ENCODE assay signal across 26 cellular contexts in genomic region chr7:7668708-7669107, GRCh38. TPM values are rescaled to one million over a fixed set of nuclear protein-coding genes. Genes with fewer than 3 reads are reported as not detected.
A peak's percentile ranks its signal among the peaks of the same experiment; 100 is the strongest.
DNase-seq lines count a peak whose midpoint lies in the region; FAIRE-seq and TF ChIP-seq lines count a peak whose summit lies in the region.
"Had no signal": no experiment of that assay in that cellular context is flagged by ENCODE, and none has a peak within 500 bp of the region (broad histone marks: within the 10 kb centered on the region; RNA-seq: fewer than 3 reads in every experiment).

No MANE protein-coding gene starts in this region.

- H3K9me3 Mint-ChIP-seq in activated naive CD4-positive, alpha-beta T cell treated with anti-CD3 and anti-CD28 coated beads, Interleukin-2, amount 50 U/mL, for 24 hours: no peaks in the 10 kb centered on the region
- H3K9me3 Mint-ChIP-seq in dendritic cell treated with granulocyte-macrophage colony-stimulating factor and Interleukin-4, amounts not matched to agents 40 ng/mL and 50 ng/mL, for 4 days: peaks cover 9% of the 10 kb centered on the region
- H3K9me3 Mint-ChIP-seq in T-helper 2 cell treated with Interferon-gamma antibody and Interleukin-4, amounts not matched to agents 5 μg/mL and 100 μg/mL, for 36 hours: peaks cover 23% of the 10 kb centered on the region
- H3K9me3 Mint-ChIP-seq: CD8-positive, alpha-beta memory T cell had no signal

- H3K4me3 Mint-ChIP-seq in activated naive CD4-positive, alpha-beta T cell treated with anti-CD3 and anti-CD28 coated beads, Interleukin-2, amount 50 U/mL, for 24 hours: no peak overlapping the region
- H3K4me3 Mint-ChIP-seq in dendritic cell treated with granulocyte-macrophage colony-stimulating factor and Interleukin-4, amounts not matched to agents 40 ng/mL and 50 ng/mL, for 4 days: no peak overlapping the region
- H3K4me3 Mint-ChIP-seq in T-helper 2 cell treated with Interferon-gamma antibody and Interleukin-4, amounts not matched to agents 5 μg/mL and 100 μg/mL, for 36 hours: no peak overlapping the region
- H3K4me3 Mint-ChIP-seq: CD8-positive, alpha-beta memory T cell had no signal

- H3K4me1 ChIP-seq in kidney (ENCODE audit: control insufficient read depth in 1 of 2, insufficient read depth in 1 of 2, low read depth in 1 of 2, low read length in 2 of 2): no peaks in the 10 kb centered on the region

- TF ChIP-seq CTCF in kidney (IDR thresholded peaks at IDR 0.05; ENCODE audit: borderline replicate concordance, extremely low read depth, insufficient read depth): no peak

- no peaks in the 10 kb centered on the region for H3K27me3 Mint-ChIP-seq in activated naive CD4-positive, alpha-beta T cell treated with anti-CD3 and anti-CD28 coated beads, Interleukin-2, amount 50 U/mL, for 24 hours
- no peaks in the 10 kb centered on the region for H3K27me3 Mint-ChIP-seq in dendritic cell treated with granulocyte-macrophage colony-stimulating factor and Interleukin-4, amounts not matched to agents 40 ng/mL and 50 ng/mL, for 4 days
- no peaks in the 10 kb centered on the region for H3K27me3 Mint-ChIP-seq in T-helper 2 cell treated with Interferon-gamma antibody and Interleukin-4, amounts not matched to agents 5 μg/mL and 100 μg/mL, for 36 hours (ENCODE audit: low read depth)
- H3K27me3 Mint-ChIP-seq: CD8-positive, alpha-beta memory T cell had no signal

- DNase-seq in activated naive CD4-positive, alpha-beta T cell (lab: John Stamatoyannopoulos, UW): no peak
- DNase-seq in MV-4-11 (lab: John Stamatoyannopoulos, UW) (peak; percentile 25), posterior vena cava (ENCODE audit: low spot score) (peak; percentile 36), OCI-M2 (lab: John Stamatoyannopoulos, UW; ENCODE audit: unreplicated experiment) (no peak), kidney (no peak)
- no peak for DNase-seq in T-helper 2 cell treated with Interferon-gamma antibody and Interleukin-4, amounts not matched to agents 5 μg/mL and 100 μg/mL, for 36 hours (ENCODE audit: low spot score)
- DNase-seq: C1 segment of cervical spinal cord; CD8-positive, alpha-beta memory T cell; DMS 273 treated with DMSO at 0.1 percent for 48 hours; DMS79; EL; GDM1; Karpas-422; NCI-H1105; NCI-H1436 treated with DMSO at 0.1 percent for 48 hours; NCI-H187 treated with DMSO at 0.1 percent for 48 hours; NCI-H2171 treated with DMSO at 0.1 percent for 48 hours; NCI-H345; NCI-H748 treated with DMSO at 0.1 percent for 48 hours; PC-3; SK-N-SH had no signal

- no peaks in the 10 kb centered on the region for H3K36me3 ChIP-seq in kidney (ENCODE audit: control insufficient read depth in 1 of 2, insufficient read depth in 2 of 2, low read length in 2 of 2)

- no peak overlapping the region for H3K9ac ChIP-seq in kidney (ENCODE audit: low read length in 2 of 2)
- H3K9ac ChIP-seq: SK-N-SH had no signal

- intact Hi-C loops in dendritic cell treated with granulocyte-macrophage colony-stimulating factor and Interleukin-4, amounts not matched to agents 40 ng/mL and 50 ng/mL, for 4 days (cut with micrococcal nuclease): no loop called here
- intact Hi-C loops in posterior vena cava (cut with DNase I) (no loop called here), kidney (cut with DNase I) (no loop called here)

- no peak for FAIRE-seq in kidney (lab: Jason Lieb, UNC)
- FAIRE-seq: A204.1, GM12891, H1 had no signal

- H3K27ac Mint-ChIP-seq in activated naive CD4-positive, alpha-beta T cell treated with anti-CD3 and anti-CD28 coated beads, Interleukin-2, amount 50 U/mL, for 24 hours: peak overlapping the region; percentile 24
- peak overlapping the region; percentile 20 for H3K27ac Mint-ChIP-seq in dendritic cell treated with granulocyte-macrophage colony-stimulating factor and Interleukin-4, amounts not matched to agents 40 ng/mL and 50 ng/mL, for 4 days
- no peak overlapping the region for H3K27ac Mint-ChIP-seq in T-helper 2 cell treated with Interferon-gamma antibody and Interleukin-4, amounts not matched to agents 5 μg/mL and 100 μg/mL, for 36 hours

- no peak overlapping the region for H3K27ac ChIP-seq in kidney (ENCODE audit: low read depth in 2 of 2, low read length in 2 of 2)

- H3K9me3 ChIP-seq in kidney (ENCODE audit: control insufficient read depth in 1 of 2, low read length in 2 of 2): no peaks in the 10 kb centered on the region
- H3K9me3 ChIP-seq: SK-N-SH had no signal

- peaks cover 64% of the 10 kb centered on the region for H3K4me1 Mint-ChIP-seq in activated naive CD4-positive, alpha-beta T cell treated with anti-CD3 and anti-CD28 coated beads, Interleukin-2, amount 50 U/mL, for 24 hours
- peaks cover 68% of the 10 kb centered on the region for H3K4me1 Mint-ChIP-seq in dendritic cell treated with granulocyte-macrophage colony-stimulating factor and Interleukin-4, amounts not matched to agents 40 ng/mL and 50 ng/mL, for 4 days (ENCODE audit: low read depth)
- peaks cover 20% of the 10 kb centered on the region for H3K4me1 Mint-ChIP-seq in T-helper 2 cell treated with Interferon-gamma antibody and Interleukin-4, amounts not matched to agents 5 μg/mL and 100 μg/mL, for 36 hours (ENCODE audit: low read depth)

- H3K36me3 Mint-ChIP-seq in activated naive CD4-positive, alpha-beta T cell treated with anti-CD3 and anti-CD28 coated beads, Interleukin-2, amount 50 U/mL, for 24 hours: peaks cover 23% of the 10 kb centered on the region
- peaks cover 11% of the 10 kb centered on the region for H3K36me3 Mint-ChIP-seq in dendritic cell treated with granulocyte-macrophage colony-stimulating factor and Interleukin-4, amounts not matched to agents 40 ng/mL and 50 ng/mL, for 4 days (ENCODE audit: low read depth)
- peaks cover 23% of the 10 kb centered on the region for H3K36me3 Mint-ChIP-seq in T-helper 2 cell treated with Interferon-gamma antibody and Interleukin-4, amounts not matched to agents 5 μg/mL and 100 μg/mL, for 36 hours (ENCODE audit: low read depth)

- H3K4me3 ChIP-seq in kidney (ENCODE audit: low read length in 2 of 2): no peak overlapping the region

RNA-seq across cellular contexts. Expression of gene UMAD1, which starts 28.2 kb away (rescaled TPM):
- 10 to 100 TPM; 10.7 to 12.3 TPM for total RNA-seq in posterior vena cava
- 18.0 TPM for total RNA-seq in kidney
- polyA plus RNA-seq in kidney (ENCODE audit: insufficient read depth, low read depth, low replicate concordance): 20.3 TPM

RNA-seq across cellular contexts. Expression of gene RPA3, which starts 49.7 kb away (rescaled TPM):
- total RNA-seq in posterior vena cava (10 to 100 TPM; 17.0 to 18.2 TPM), kidney (33.7 TPM)
- 59.4 TPM for polyA plus RNA-seq in kidney (ENCODE audit: insufficient read depth, low read depth, low replicate concordance)

Comparison
In these comparisons a context has a peak if more than half of its experiments do, and no peak if none do; other contexts are left out.
1. DNase-seq: peak in MV-4-11 (single experiment) and posterior vena cava (single experiment); none in activated naive CD4-positive, alpha-beta T cell (0 of 4), OCI-M2 (single experiment), T-helper 2 cell treated with Interferon-gamma antibody and Interleukin-4, amounts not matched to agents 5 μg/mL and 100 μg/mL, for 36 hours (single experiment) and kidney (single experiment).